ENCODE assay signal across 13 cellular contexts in the genomic region with DNA sequence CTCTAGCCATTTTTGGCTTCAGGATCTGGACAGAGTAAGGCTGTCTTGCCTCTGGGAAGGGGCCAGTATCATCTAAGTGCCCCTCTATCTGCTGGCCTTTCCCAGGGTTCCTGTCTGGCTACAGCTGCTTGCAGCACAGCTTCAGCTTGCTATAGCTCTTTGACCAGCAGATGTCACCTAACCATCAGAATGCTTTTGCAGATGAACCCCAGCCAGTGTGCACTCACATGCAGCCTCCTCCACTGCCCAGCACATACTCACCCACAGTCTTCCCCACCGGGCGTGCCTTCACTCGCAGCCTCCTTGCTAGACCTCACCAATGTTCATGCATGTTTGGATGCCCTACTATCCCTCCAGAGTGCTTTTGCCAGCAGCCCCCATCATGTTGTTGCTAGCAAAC.
DNase-seq lines count a peak whose midpoint lies in the region; ATAC-seq and TF ChIP-seq lines count a peak whose summit lies in the region.
"Had no signal": no experiment of that assay in that cellular context is flagged by ENCODE, and none has a peak within 500 bp of the region (broad histone marks: within the 10 kb centered on the region; RNA-seq: fewer than 3 reads in every experiment).

No MANE protein-coding gene starts in this region.

- no peak overlapping the region for H2BK5ac ChIP-seq in mesendoderm (ENCODE audit: low read length)

- no peak overlapping the region for H3K27ac ChIP-seq in brain microvascular endothelial cell
- no peak overlapping the region for H3K27ac ChIP-seq in mesendoderm (ENCODE audit: low read depth, low read length)
- H3K27ac ChIP-seq: adrenal gland had no signal

- WGBS in mesendoderm (ENCODE audit: extremely low coverage, insufficient coverage, low lambda C conversion rate): no CpG with 5 or more reads among the region's 3 CpGs

- H2BK120ac ChIP-seq in mesendoderm (ENCODE audit: low read depth, low read length): no peak overlapping the region

- no peaks in the 10 kb centered on the region for H3K79me2 ChIP-seq in mesendoderm (ENCODE audit: control insufficient read depth, insufficient read depth, low read length)

- H3K4me2 ChIP-seq in mesendoderm (ENCODE audit: low read length): no peak overlapping the region

- no peaks in the 10 kb centered on the region for H3K4me1 ChIP-seq in mesendoderm (ENCODE audit: control insufficient read depth, low read depth, low read length)
- H3K4me1 ChIP-seq: adrenal gland had no signal

- H3K36me3 ChIP-seq in brain microvascular endothelial cell (replicated peaks) (no peaks in the 10 kb centered on the region), mesendoderm (ENCODE audit: control insufficient read depth, insufficient read depth, low read length) (no peaks in the 10 kb centered on the region)
- H3K36me3 ChIP-seq: adrenal gland had no signal

- H3K27me3 ChIP-seq in brain microvascular endothelial cell (replicated peaks): no peaks in the 10 kb centered on the region
- no peaks in the 10 kb centered on the region for H3K27me3 ChIP-seq in mesendoderm (ENCODE audit: insufficient read depth, low read length, poor library complexity)
- H3K27me3 ChIP-seq: adrenal gland had no signal

- DNase-seq in DMS 273 (lab: John Stamatoyannopoulos, UW; ENCODE audit: unreplicated experiment): peak; percentile 26
- DNase-seq in DMS 273 treated with DMSO at 0.1 percent for 48 hours (lab: John Stamatoyannopoulos, UW): no peak
- peak; percentile 7 for DNase-seq in NB4 (ENCODE audit: low read depth)
- DNase-seq in brain microvascular endothelial cell: no peak
- DNase-seq in mesendoderm: peak; percentile 75
- no peak for DNase-seq in AG08395 (ENCODE audit: low spot score)
- no peak for DNase-seq in GM19238 (ENCODE audit: insufficient read length, low spot score)
- DNase-seq: adrenal gland, erythroblast, GDM1, left ventricle myocardium superior, NCI-H187 treated with DMSO at 0.1 percent for 48 hours had no signal

- H3K4ac ChIP-seq in mesendoderm (ENCODE audit: low read depth, low read length): no peak overlapping the region

- no peak overlapping the region for H3K56ac ChIP-seq in mesendoderm (ENCODE audit: low read length)

- no peak for ATAC-seq in GM19455 (IDR thresholded peaks at IDR 0.05; ENCODE audit: unreplicated experiment)
- ATAC-seq: left ventricle myocardium superior had no signal

- no peak overlapping the region for H3K4me3 ChIP-seq in NB4 (ENCODE audit: low read depth, low read length)
- no peak overlapping the region for H3K4me3 ChIP-seq in brain microvascular endothelial cell (ENCODE audit: low read depth, low read length)
- H3K4me3 ChIP-seq in mesendoderm (ENCODE audit: low read length): no peak overlapping the region
- H3K4me3 ChIP-seq: adrenal gland had no signal

- H3K79me1 ChIP-seq in mesendoderm (ENCODE audit: low read length): no peaks in the 10 kb centered on the region

- no peak overlapping the region for H2BK15ac ChIP-seq in mesendoderm (replicated peaks; ENCODE audit: low read depth)

- H3K18ac ChIP-seq in mesendoderm (ENCODE audit: low read length): no peak overlapping the region

- no peak for TF ChIP-seq CTCF in NB4 (IDR thresholded peaks at IDR 0.05; ENCODE audit: low read depth, low read length)
- peak; percentile 54 for TF ChIP-seq CTCF in brain microvascular endothelial cell (IDR thresholded peaks at IDR 0.05; ENCODE audit: low read depth, low read length, missing control alignments)

- TF ChIP-seq POLR2A in NB4 (IDR thresholded peaks at IDR 0.05; ENCODE audit: extremely low read depth, insufficient read length): no peak

- H3K23ac ChIP-seq in mesendoderm (ENCODE audit: low read length): no peak overlapping the region

- H4K5ac ChIP-seq in mesendoderm (ENCODE audit: low read length): no peak overlapping the region

- H3K9ac ChIP-seq in mesendoderm (ENCODE audit: low read length): no peak overlapping the region

- H2AK5ac ChIP-seq in mesendoderm (ENCODE audit: low read length): no peak overlapping the region

- H4K8ac ChIP-seq in mesendoderm (ENCODE audit: low read depth, low read length): no peak overlapping the region

- in situ Hi-C loops in brain microvascular endothelial cell (cut with HindIII; ENCODE audit: low pct_ligation_motif_present, low sequenced_read_pairs): no loop called here

Comparison
In these comparisons a context has a peak if more than half of its experiments do, and no peak if none do; other contexts are left out.
1. DNase-seq: peak in DMS 273 (single experiment), NB4 (single experiment) and mesendoderm (single experiment); none in DMS 273 treated with DMSO at 0.1 percent for 48 hours (single experiment), brain microvascular endothelial cell (single experiment), AG08395 (single experiment) and GM19238 (single experiment).